ENCODE assay signal across 18 cellular contexts in the genomic region with DNA sequence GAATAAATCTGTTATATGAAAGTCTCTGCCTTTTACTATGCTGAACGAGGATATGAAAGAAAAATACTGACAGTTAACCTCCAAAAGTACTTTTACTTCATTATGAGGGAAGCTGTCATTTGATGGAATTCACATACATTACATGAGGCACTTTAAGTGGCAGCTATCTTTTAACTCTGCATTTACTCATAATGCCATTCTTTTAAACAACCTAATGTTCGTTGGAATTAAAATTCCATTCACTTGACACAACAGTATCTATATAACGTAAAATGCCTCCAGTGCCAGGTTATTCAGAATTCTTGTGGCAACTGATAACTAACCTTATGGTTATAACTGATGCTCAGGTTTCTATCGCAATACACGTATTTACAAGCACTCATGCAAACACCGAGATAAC.
DNase-seq lines count a peak whose midpoint lies in the region; ATAC-seq and TF ChIP-seq lines count a peak whose summit lies in the region.
"Had no signal": no experiment of that assay in that cellular context is flagged by ENCODE, and none has a peak within 500 bp of the region (broad histone marks: within the 10 kb centered on the region; RNA-seq: fewer than 3 reads in every experiment).

No MANE protein-coding gene starts in this region.

- 44% methylated on average over 3 of the region's 6 CpGs for WGBS in mesenchymal stem cell

- DNase-seq in mesenchymal stem cell: peak; percentile 8
- DNase-seq: ACHN; C1 segment of cervical spinal cord; CD4-positive, CD25-positive, alpha-beta regulatory T cell; CD8-positive, alpha-beta memory T cell; COR-L47; DMS 273 treated with DMSO at 0.1 percent for 48 hours; GF-D8; GM23248; KG1 had no signal

- no peak overlapping the region for H3K4me2 ChIP-seq in mesenchymal stem cell (ENCODE audit: low read length, poor library complexity, severe bottlenecking)

- no peak overlapping the region for H2BK120ac ChIP-seq in mesenchymal stem cell (ENCODE audit: low read depth, low read length)

- no peak overlapping the region for H3K23ac ChIP-seq in mesenchymal stem cell (ENCODE audit: low read length in 2 of 2)

- H3K36me3 ChIP-seq in HEK293 (ENCODE audit: control insufficient read depth in 2 of 2, insufficient read depth in 1 of 2, low read length in 2 of 2): no peaks in the 10 kb centered on the region
- H3K36me3 ChIP-seq in mesenchymal stem cell (ENCODE audit: control insufficient read depth in 1 of 2, insufficient read depth in 2 of 2, low read depth in 1 of 2, low read length in 2 of 2): no peaks in the 10 kb centered on the region
- H3K36me3 ChIP-seq: BE2C, HAP-1 had no signal

- no peak overlapping the region for H3K9ac ChIP-seq in mesenchymal stem cell (ENCODE audit: low read length)
- H3K9ac ChIP-seq: GM23248 had no signal

- POLR2A ChIA-PET in HEK293 (lab: Yijun Ruan, JAX): no interaction called here

- H3K18ac ChIP-seq in mesenchymal stem cell (ENCODE audit: low read depth in 1 of 2, low read length in 2 of 2): no peak overlapping the region

- ATAC-seq in SK-N-SH treated with all-trans-retinoic acid at 6 μM for 48 hours: no peak
- no peak for ATAC-seq in GM21786 (IDR thresholded peaks at IDR 0.05; ENCODE audit: unreplicated experiment)
- ATAC-seq in HG02623 (IDR thresholded peaks at IDR 0.05; ENCODE audit: unreplicated experiment): no peak
- ATAC-seq in HG02885 (IDR thresholded peaks at IDR 0.05; ENCODE audit: poor library complexity, unreplicated experiment): no peak
- ATAC-seq: HepG2 had no signal

- no peak overlapping the region for H2AK5ac ChIP-seq in mesenchymal stem cell (ENCODE audit: low read length, severe bottlenecking)

- no peak overlapping the region for H4K8ac ChIP-seq in mesenchymal stem cell (ENCODE audit: low read length)

- no peak overlapping the region for H3K4me3 ChIP-seq in HEK293 (ENCODE audit: low read depth, low read length)
- no peak overlapping the region for H3K4me3 ChIP-seq in mesenchymal stem cell (ENCODE audit: insufficient read depth in 1 of 2, low read depth in 1 of 2, low read length in 2 of 2)
- H3K4me3 ChIP-seq: GM23248, HAP-1 had no signal

- H2AFZ ChIP-seq in mesenchymal stem cell (ENCODE audit: low read depth, low read length): no peak overlapping the region
- H2AFZ ChIP-seq: GM23248 had no signal

- H4K91ac ChIP-seq in mesenchymal stem cell (ENCODE audit: low read length): no peak overlapping the region

- H2BK15ac ChIP-seq in mesenchymal stem cell (ENCODE audit: low read depth, poor library complexity, severe bottlenecking): no peak overlapping the region

- no peak for TF ChIP-seq CTCF in HEK293 (tag by site-specific recombination; IDR thresholded peaks at IDR 0.05)

- H2BK5ac ChIP-seq in mesenchymal stem cell (ENCODE audit: low read depth, low read length, poor library complexity, severe bottlenecking): no peak overlapping the region

- H3K4ac ChIP-seq in mesenchymal stem cell (ENCODE audit: low read depth in 1 of 2, low read length in 2 of 2): no peak overlapping the region

- CTCF ChIA-PET in HEK293 (lab: Yijun Ruan, JAX): no interaction called here

- no peaks in the 10 kb centered on the region for H3K79me1 ChIP-seq in mesenchymal stem cell (replicated peaks; ENCODE audit: low read length, poor library complexity, severe bottlenecking)

- H3K4me1 ChIP-seq in HEK293 (ENCODE audit: control insufficient read depth, insufficient read depth, low read length) (peaks cover 13% of the 10 kb centered on the region), mesenchymal stem cell (ENCODE audit: control insufficient read depth, insufficient read depth, low read depth, low read length) (peaks cover 2% of the 10 kb centered on the region)

- H3K14ac ChIP-seq in mesenchymal stem cell (ENCODE audit: low read length in 2 of 2): no peak overlapping the region

- H2BK12ac ChIP-seq in mesenchymal stem cell (ENCODE audit: low read length in 2 of 2): no peak overlapping the region

- H3K27ac ChIP-seq in HEK293 (ENCODE audit: extremely low read depth, low read depth, low read length) (no peak overlapping the region), mesenchymal stem cell (ENCODE audit: low read length, poor library complexity, severe bottlenecking) (no peak overlapping the region)
- H3K27ac ChIP-seq: GM23248 had no signal

- H3K27me3 ChIP-seq in mesenchymal stem cell (ENCODE audit: control insufficient read depth in 1 of 2, insufficient read depth in 1 of 2, low read length in 2 of 2): no peaks in the 10 kb centered on the region
- H3K27me3 ChIP-seq: BE2C had no signal

- H3K9me3 ChIP-seq in HEK293 (ENCODE audit: control insufficient read depth, insufficient read depth, low read depth, low read length) (no peaks in the 10 kb centered on the region), mesenchymal stem cell (ENCODE audit: control insufficient read depth, low read length) (no peaks in the 10 kb centered on the region)
- H3K9me3 ChIP-seq: BE2C, HAP-1 had no signal

TF ChIP-seq in HEK293, 187 proteins besides CTCF, POLR2A, EP300 and RAD21:
- TF ChIP-seq ZNF521 (tag by site-specific recombination; IDR thresholded peaks at IDR 0.05): no peak
- TF ChIP-seq, protein P1, sequence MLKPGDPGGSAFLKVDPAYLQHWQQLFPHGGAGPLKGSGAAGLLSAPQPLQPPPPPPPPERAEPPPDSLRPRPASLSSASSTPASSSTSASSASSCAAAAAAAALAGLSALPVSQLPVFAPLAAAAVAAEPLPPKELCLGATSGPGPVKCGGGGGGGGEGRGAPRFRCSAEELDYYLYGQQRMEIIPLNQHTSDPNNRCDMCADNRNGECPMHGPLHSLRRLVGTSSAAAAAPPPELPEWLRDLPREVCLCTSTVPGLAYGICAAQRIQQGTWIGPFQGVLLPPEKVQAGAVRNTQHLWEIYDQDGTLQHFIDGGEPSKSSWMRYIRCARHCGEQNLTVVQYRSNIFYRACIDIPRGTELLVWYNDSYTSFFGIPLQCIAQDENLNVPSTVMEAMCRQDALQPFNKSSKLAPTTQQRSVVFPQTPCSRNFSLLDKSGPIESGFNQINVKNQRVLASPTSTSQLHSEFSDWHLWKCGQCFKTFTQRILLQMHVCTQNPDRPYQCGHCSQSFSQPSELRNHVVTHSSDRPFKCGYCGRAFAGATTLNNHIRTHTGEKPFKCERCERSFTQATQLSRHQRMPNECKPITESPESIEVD (tag by site-specific recombination; IDR thresholded peaks at IDR 0.05): peak; percentile 36; the same call in 1 of the 2 replicates
- TF ChIP-seq ZNF146 (tag by site-specific recombination; IDR thresholded peaks at IDR 0.05): no peak
- TF ChIP-seq YY1 (tag by site-specific recombination; IDR thresholded peaks at IDR 0.05): no peak
- no peak for TF ChIP-seq ZBTB48 (tag by site-specific recombination; IDR thresholded peaks at IDR 0.05)
- TF ChIP-seq ZNF391 (tag by site-specific recombination; IDR thresholded peaks at IDR 0.05; ENCODE audit: borderline replicate concordance, low read depth): no peak

TF ChIP-seq in SK-N-SH treated with all-trans-retinoic acid at 6 μM for 48 hours, 23 proteins besides CTCF, POLR2A, EP300 and RAD21 (continues in another document):
- TF ChIP-seq, protein P2, sequence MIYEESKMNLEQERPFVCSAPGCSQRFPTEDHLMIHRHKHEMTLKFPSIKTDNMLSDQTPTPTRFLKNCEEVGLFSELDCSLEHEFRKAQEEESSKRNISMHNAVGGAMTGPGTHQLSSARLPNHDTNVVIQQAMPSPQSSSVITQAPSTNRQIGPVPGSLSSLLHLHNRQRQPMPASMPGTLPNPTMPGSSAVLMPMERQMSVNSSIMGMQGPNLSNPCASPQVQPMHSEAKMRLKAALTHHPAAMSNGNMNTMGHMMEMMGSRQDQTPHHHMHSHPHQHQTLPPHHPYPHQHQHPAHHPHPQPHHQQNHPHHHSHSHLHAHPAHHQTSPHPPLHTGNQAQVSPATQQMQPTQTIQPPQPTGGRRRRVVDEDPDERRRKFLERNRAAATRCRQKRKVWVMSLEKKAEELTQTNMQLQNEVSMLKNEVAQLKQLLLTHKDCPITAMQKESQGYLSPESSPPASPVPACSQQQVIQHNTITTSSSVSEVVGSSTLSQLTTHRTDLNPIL (CRISPR knock-in tag; IDR thresholded peaks at IDR 0.05; ENCODE audit: low read depth): peak; percentile 93
- TF ChIP-seq BACH2 (CRISPR knock-in tag; IDR thresholded peaks at IDR 0.05; ENCODE audit: borderline replicate concordance) (no peak), GLIS3 (CRISPR knock-in tag; IDR thresholded peaks at IDR 0.05) (peak; percentile 88), ZFP3 (CRISPR knock-in tag; IDR thresholded peaks at IDR 0.05) (no peak), ARNTL (CRISPR knock-in tag; IDR thresholded peaks at IDR 0.05; ENCODE audit: borderline replicate concordance, low read depth) (no peak), ZNF565 (CRISPR knock-in tag; conservative IDR thresholded peaks at IDR 0.05; ENCODE audit: low read depth) (no peak), ZNF70 (CRISPR knock-in tag; IDR thresholded peaks at IDR 0.05) (no peak)
- TF ChIP-seq, protein P3, sequence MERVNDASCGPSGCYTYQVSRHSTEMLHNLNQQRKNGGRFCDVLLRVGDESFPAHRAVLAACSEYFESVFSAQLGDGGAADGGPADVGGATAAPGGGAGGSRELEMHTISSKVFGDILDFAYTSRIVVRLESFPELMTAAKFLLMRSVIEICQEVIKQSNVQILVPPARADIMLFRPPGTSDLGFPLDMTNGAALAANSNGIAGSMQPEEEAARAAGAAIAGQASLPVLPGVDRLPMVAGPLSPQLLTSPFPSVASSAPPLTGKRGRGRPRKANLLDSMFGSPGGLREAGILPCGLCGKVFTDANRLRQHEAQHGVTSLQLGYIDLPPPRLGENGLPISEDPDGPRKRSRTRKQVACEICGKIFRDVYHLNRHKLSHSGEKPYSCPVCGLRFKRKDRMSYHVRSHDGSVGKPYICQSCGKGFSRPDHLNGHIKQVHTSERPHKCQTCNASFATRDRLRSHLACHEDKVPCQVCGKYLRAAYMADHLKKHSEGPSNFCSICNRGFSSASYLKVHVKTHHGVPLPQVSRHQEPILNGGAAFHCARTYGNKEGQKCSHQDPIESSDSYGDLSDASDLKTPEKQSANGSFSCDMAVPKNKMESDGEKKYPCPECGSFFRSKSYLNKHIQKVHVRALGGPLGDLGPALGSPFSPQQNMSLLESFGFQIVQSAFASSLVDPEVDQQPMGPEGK (CRISPR knock-in tag; IDR thresholded peaks at IDR 0.05; ENCODE audit: borderline replicate concordance): peak; percentile 81; the same call in 1 of the 2 replicates
